ENCODE assay signal across 39 cellular contexts in genomic region chr16:8587065-8587464, GRCh38. TPM values are rescaled to one million over a fixed set of nuclear protein-coding genes. Genes with fewer than 3 reads are reported as not detected.
"Had no signal": no experiment of that assay in that cellular context is flagged by ENCODE, and none has a peak within 500 bp of the region (broad histone marks: within the 10 kb centered on the region; RNA-seq: fewer than 3 reads in every experiment).

No MANE protein-coding gene starts in this region.

- H3K27ac ChIP-seq: KMS-11 had no signal

- DNase-seq: Karpas-422, Kasumi-1, MG63, MM.1S, MV-4-11, NCI-H1048, NCI-H1092, NCI-H1092 treated with DMSO at 0.1 percent for 48 hours, NCI-H1105, NCI-H1105 treated with DMSO at 0.1 percent for 48 hours, NCI-H1417, NCI-H1417 treated with DMSO at 0.1 percent for 48 hours, NCI-H1436, NCI-H1436 treated with DMSO at 0.1 percent for 48 hours, NCI-H146, NCI-H1694, NCI-H1694 treated with DMSO at 0.1 percent for 48 hours, NCI-H187, NCI-H187 treated with DMSO at 0.1 percent for 48 hours, NCI-H1930, NCI-H2029, NCI-H2029 treated with DMSO at 0.1 percent for 48 hours, NCI-H2081, NCI-H2081 treated with DMSO at 0.1 percent for 48 hours, NCI-H2107, NCI-H2171, NCI-H2171 treated with DMSO at 0.1 percent for 48 hours, NCI-H2227 treated with DMSO at 0.1 percent for 48 hours, NCI-H226, NCI-H345, NCI-H446, NCI-H446 treated with DMSO at 0.1 percent for 48 hours, NCI-H510A, NCI-H510A treated with DMSO at 0.1 percent for 48 hours had no signal

- H3K36me3 ChIP-seq: MG63 had no signal

- H3K9me3 ChIP-seq: MG63 had no signal

- H3K4me3 ChIP-seq: MG63 had no signal

RNA-seq across cellular contexts. Expression of gene TMEM114, which starts 3.2 kb away (rescaled TPM):
- total RNA-seq: LHCN-M2, M059J, MCF 10A, NCI-H460 had no signal
